ENCODE assay signal across 8 cellular contexts in the genomic region with DNA sequence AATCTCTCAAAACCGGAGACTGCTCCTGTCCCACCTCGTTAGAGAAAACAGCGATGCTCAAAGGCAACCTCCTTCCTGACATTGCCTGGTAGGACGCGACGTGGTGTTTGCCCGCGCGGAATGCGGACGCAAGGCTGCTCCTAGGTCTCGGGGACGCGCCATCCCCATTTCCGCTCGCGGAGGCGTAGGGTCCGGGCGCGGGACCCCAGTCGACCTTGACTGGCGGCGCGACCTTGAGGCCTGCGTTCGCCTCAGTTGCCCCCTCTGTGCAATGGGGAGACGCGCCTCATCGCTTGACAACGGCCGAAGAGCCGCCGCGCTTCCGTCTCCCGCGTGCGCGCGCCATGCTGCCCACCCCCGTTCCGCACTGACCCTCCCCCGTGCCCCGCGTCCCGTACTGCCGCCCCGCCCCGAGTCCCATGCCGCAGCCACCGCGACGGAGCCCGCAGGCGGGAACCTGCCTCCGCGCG. TPM values are rescaled to one million over a fixed set of nuclear protein-coding genes. Genes with fewer than 3 reads are reported as not detected.
DNase-seq lines count a peak whose midpoint lies in the region; ATAC-seq and TF ChIP-seq lines count a peak whose summit lies in the region.

No MANE protein-coding gene starts in this region.

- H3K4me2 ChIP-seq in BLaER1 treated with 17β-estradiol and CSF1 and Interleukin-3, amounts not matched to agents 10 nM and 100 nM = peak overlapping the region; percentile 72 to 92 (median 84)
- H3K4me2 ChIP-seq in OCI-LY1 (ENCODE audit: low read length) = peak overlapping the region; percentile 67

- 0 to 1% methylated on average over 3 to 55 of the region's 59 CpGs for WGBS in testis, 2 donors

- no peak overlapping the region for H2AFZ ChIP-seq in OCI-LY1 (ENCODE audit: low read length)

- H3F3A ChIP-seq in OCI-LY1 (ENCODE audit: insufficient read depth, low read length) = peaks cover 25% of the 10 kb centered on the region

- H3K4me3 ChIP-seq in BLaER1 treated with 17β-estradiol and CSF1 and Interleukin-3, amounts not matched to agents 10 nM and 100 nM = peak overlapping the region; percentile 75 to 97 (median 87)
- H3K4me3 ChIP-seq in OCI-LY1 (ENCODE audit: low read depth, low read length, poor library complexity, severe bottlenecking) = peak overlapping the region; percentile 80
- H3K4me3 ChIP-seq in testis = peak overlapping the region; percentile 88 to 96

- H4K20me1 ChIP-seq in BLaER1 treated with 17β-estradiol and CSF1 and Interleukin-3, amounts not matched to agents 10 nM and 100 nM = peaks cover 36 to 44% (median 38%) of the 10 kb centered on the region in 11 experiments
- 0 out of 2 replicates have a peak, but pooled peaks cover 6% of the 10 kb centered on the region for H4K20me1 ChIP-seq in OCI-LY1 (ENCODE audit: insufficient read depth, low read length)

- peaks cover 26 to 39% (median 33%) of the 10 kb centered on the region in 10 experiments for H3K4me1 ChIP-seq in BLaER1 treated with 17β-estradiol and CSF1 and Interleukin-3, amounts not matched to agents 10 nM and 100 nM
- peaks cover 25% of the 10 kb centered on the region for H3K4me1 ChIP-seq in OCI-LY1 (ENCODE audit: insufficient read depth, low read length, severe bottlenecking)
- peaks cover 12% of the 10 kb centered on the region for H3K4me1 ChIP-seq in testis

- H3K27ac ChIP-seq in BLaER1 treated with 17β-estradiol and CSF1 and Interleukin-3, amounts not matched to agents 10 nM and 100 nM = peak overlapping the region; percentile 97 to 100 (median 100); a peak in 21 of 22 replicates
- H3K27ac ChIP-seq in OCI-LY1 (ENCODE audit: low read depth, low read length, poor library complexity, severe bottlenecking) (peak overlapping the region; percentile 82), testis (peak overlapping the region; percentile 99 to 100)

- H3K79me2 ChIP-seq in OCI-LY1 (ENCODE audit: insufficient read depth, low read length) = peaks cover 32% of the 10 kb centered on the region

- no peaks in the 10 kb centered on the region for H3K9me3 ChIP-seq in BLaER1 treated with 17β-estradiol and CSF1 and Interleukin-3, amounts not matched to agents 10 nM and 100 nM (replicated peaks in 1 of 11)
- H3K9me3 ChIP-seq in OCI-LY1 (ENCODE audit: low read length) = no peaks in the 10 kb centered on the region
- no peaks in the 10 kb centered on the region for H3K9me3 ChIP-seq in testis

- H3K9ac ChIP-seq in BLaER1 treated with 17β-estradiol and CSF1 and Interleukin-3, amounts not matched to agents 10 nM and 100 nM = peak overlapping the region; percentile 96 to 100 (median 99)
- peak overlapping the region; percentile 84 for H3K9ac ChIP-seq in OCI-LY1 (ENCODE audit: low read length)

- no peak for TF ChIP-seq CTCF in OCI-LY1 (IDR thresholded peaks at IDR 0.05; ENCODE audit: low read length)
- no peak for TF ChIP-seq CTCF in testis (IDR thresholded peaks at IDR 0.05)

- ATAC-seq in GM18873 (IDR thresholded peaks at IDR 0.05; ENCODE audit: low FRiP score, unreplicated experiment) (peak; percentile 7), HG03342 (IDR thresholded peaks at IDR 0.05; ENCODE audit: unreplicated experiment) (peak; percentile 22)

- no peaks in the 10 kb centered on the region for H3K27me3 ChIP-seq in BLaER1 treated with 17β-estradiol and CSF1 and Interleukin-3, amounts not matched to agents 10 nM and 100 nM
- H3K27me3 ChIP-seq in OCI-LY1 (ENCODE audit: insufficient read depth, low read length) (no peaks in the 10 kb centered on the region), testis (no peaks in the 10 kb centered on the region)

- no peak for TF ChIP-seq POLR2A in testis (IDR thresholded peaks at IDR 0.05)

- peaks cover 26 to 37% (median 36%) of the 10 kb centered on the region in 11 experiments for H3K36me3 ChIP-seq in BLaER1 treated with 17β-estradiol and CSF1 and Interleukin-3, amounts not matched to agents 10 nM and 100 nM
- H3K36me3 ChIP-seq in OCI-LY1 (ENCODE audit: insufficient read depth, low read length) = peaks cover 45% of the 10 kb centered on the region
- H3K36me3 ChIP-seq in testis (ENCODE audit: low read depth, missing control alignments) = no peaks in the 10 kb centered on the region

- peak; percentile 57 for DNase-seq in cerebellum (ENCODE audit: low spot score)
- peak; percentile 85 for DNase-seq in left kidney (ENCODE audit: low read depth, low spot score)
- DNase-seq in testis = peak; percentile 62
- DNase-seq in GDM1 (lab: John Stamatoyannopoulos, UW) = no peak

- no peaks in the 10 kb centered on the region for H3K9me2 ChIP-seq in OCI-LY1 (ENCODE audit: low read depth, low read length)

- intact Hi-C loops in testis (cut with DNase I; ENCODE audit: low total_unique reads) = no loop called here

RNA-seq across cellular contexts. Expression of gene PPIA, which starts 0.4 kb away (rescaled TPM):
- total RNA-seq in cerebellum = 764 TPM
- 100 to 1,000 TPM; 616 to 873 TPM for total RNA-seq in testis
- polyA plus RNA-seq in testis (ENCODE audit: insufficient read depth, low read depth, low replicate concordance) = 918 TPM

RNA-seq across cellular contexts. Expression of gene ZMIZ2, which starts 47.4 kb away (rescaled TPM):
- 24.6 TPM for total RNA-seq in cerebellum
- 10 to 100 TPM; 47.9 to 85.9 TPM for total RNA-seq in testis
- 86.6 TPM for polyA plus RNA-seq in testis (ENCODE audit: insufficient read depth, low read depth, low replicate concordance)

RNA-seq across cellular contexts. Expression of gene H2AZ2, which starts 51.8 kb away (rescaled TPM):
- total RNA-seq in cerebellum (190 TPM), testis (100 to 1,000 TPM in 1 of 2 donors, 10 to 100 TPM in 1; 77.2 to 103 TPM)
- polyA plus RNA-seq in testis (ENCODE audit: insufficient read depth, low read depth, low replicate concordance) = 154 TPM
